In the genomic region with DNA sequence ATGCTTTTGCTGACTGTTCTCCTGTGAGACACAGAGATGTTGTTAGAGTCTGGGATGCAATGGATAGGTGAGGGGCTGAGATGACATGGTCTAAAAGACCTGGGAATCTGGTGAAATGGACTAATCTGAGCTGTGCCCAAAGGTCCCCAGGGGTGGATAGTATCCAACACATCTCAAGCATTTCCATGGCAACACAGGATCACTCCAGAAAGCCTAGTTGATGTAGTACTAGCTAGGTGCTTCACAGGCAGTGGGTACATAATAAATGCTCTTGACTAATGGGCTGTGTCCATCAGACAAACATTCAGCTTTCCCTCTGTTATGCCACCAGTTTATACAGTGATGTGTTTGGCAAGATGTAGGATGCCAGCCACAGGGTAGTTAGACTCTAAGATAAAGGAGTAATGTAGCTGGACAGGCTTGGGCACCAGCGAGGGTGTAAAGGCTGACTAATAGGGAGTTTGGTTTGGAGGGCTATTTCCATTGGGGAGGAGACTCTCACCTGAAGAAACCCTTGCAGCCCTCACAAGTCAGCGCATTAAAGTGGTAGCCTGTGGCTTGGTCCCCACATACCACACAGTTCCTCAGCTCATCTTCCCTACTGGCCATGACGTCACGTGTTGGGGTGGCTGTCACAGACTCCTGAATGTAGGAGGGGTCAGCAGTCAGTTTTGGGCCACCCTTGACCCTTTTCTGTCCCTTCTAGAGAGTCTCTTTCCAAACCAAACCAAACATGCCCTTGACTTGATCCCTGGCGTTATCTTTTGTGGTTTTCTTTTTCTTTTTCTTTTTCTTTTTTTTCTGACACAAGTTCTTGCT, we compare ENCODE assay signal across 20 cellular contexts. TPM values are rescaled to one million over a fixed set of nuclear protein-coding genes. Genes with fewer than 3 reads are reported as not detected.
DNase-seq lines count a peak whose midpoint lies in the region; ATAC-seq lines count a peak whose summit lies in the region.
"Had no signal": no experiment of that assay in that cellular context is flagged by ENCODE, and none has a peak within 500 bp of the region (broad histone marks: within the 10 kb centered on the region; RNA-seq: fewer than 3 reads in every experiment).

No MANE protein-coding gene starts in this region.

- no CpG with 5 or more reads among the region's 5 CpGs for WGBS in trophoblast cell (ENCODE audit: extremely low coverage, insufficient coverage, insufficient read length)

- DNase-seq in activated CD4-positive, alpha-beta T cell treated with anti-CD3 and anti-CD28 coated beads, Interleukin-2, amount 10 ng/mL, durations not matched to agents 24 days and 14 days, result no peak
- DNase-seq in activated CD4-positive, alpha-beta T cell treated with anti-CD3 and anti-CD28 coated beads, Interleukin-2, amount 50 U/mL, for 4 hours, result no peak
- DNase-seq in trophoblast cell (peak; percentile 30 to 75), cerebellum (ENCODE audit: low spot score) (no peak)
- no peak for DNase-seq in stimulated activated naive CD4-positive, alpha-beta T cell treated with Interleukin-2 at 50 U/mL for 16 hours (lab: John Stamatoyannopoulos, UW)
- DNase-seq: ACHN, AML-193, DMS 273 treated with DMSO at 0.1 percent for 48 hours, GOT3, MG63, NCI-H1092, NCI-H1694, NCI-H2171, NCI-H446 treated with DMSO at 0.1 percent for 48 hours, NCI-H774 had no signal

- no peak overlapping the region for H2BK5ac ChIP-seq in trophoblast cell (ENCODE audit: low read depth, low read length, poor library complexity)

- H3K18ac ChIP-seq in trophoblast cell (ENCODE audit: low read length), result no peak overlapping the region

- no peak overlapping the region for H3K4ac ChIP-seq in trophoblast cell (ENCODE audit: low read depth, low read length)

- H2AK5ac ChIP-seq in trophoblast cell (ENCODE audit: low read length), result no peak overlapping the region

- peak; percentile 27 for ATAC-seq in esophagus mucosa
- ATAC-seq: Panc1, Right ventricle myocardium inferior had no signal

- H4K8ac ChIP-seq in trophoblast cell (ENCODE audit: low read depth, low read length), result no peak overlapping the region

- no peaks in the 10 kb centered on the region for H3K36me3 ChIP-seq in trophoblast cell (ENCODE audit: control insufficient read depth in 1 of 2, insufficient read depth in 2 of 2, low read length in 2 of 2)
- H3K36me3 ChIP-seq: MG63 had no signal

- no peaks in the 10 kb centered on the region for H3K79me1 ChIP-seq in trophoblast cell (ENCODE audit: low read length)

- peaks cover 0 to 8% of the 10 kb centered on the region in 2 experiments for H3K4me1 ChIP-seq in trophoblast cell (ENCODE audit: control insufficient read depth in 1 of 2, insufficient read depth in 2 of 2, low read length in 2 of 2)

- peak overlapping the region; percentile 39 for H3K27ac Mint-ChIP-seq in activated CD4-positive, alpha-beta T cell treated with anti-CD3 and anti-CD28 coated beads, Interleukin-2, amount 10 ng/mL, durations not matched to agents 24 days and 14 days
- H3K27ac Mint-ChIP-seq: CD14-positive monocyte had no signal

- H4K12ac ChIP-seq in trophoblast cell (ENCODE audit: low read depth, low read length), result no peak overlapping the region

- no peak overlapping the region for H3K14ac ChIP-seq in trophoblast cell (ENCODE audit: low read length)

- no peak overlapping the region for H3K9ac ChIP-seq in trophoblast cell (ENCODE audit: low read length)

- H3K27me3 ChIP-seq in trophoblast cell (ENCODE audit: insufficient read depth, low read length), result no peaks in the 10 kb centered on the region
- H3K27me3 ChIP-seq: MG63 had no signal

- no peak overlapping the region for H3K23ac ChIP-seq in trophoblast cell (ENCODE audit: low read length)

- H3K27me3 Mint-ChIP-seq in activated CD4-positive, alpha-beta T cell treated with anti-CD3 and anti-CD28 coated beads, Interleukin-2, amount 10 ng/mL, durations not matched to agents 24 days and 14 days, result peaks cover 13% of the 10 kb centered on the region

- peaks cover 1% of the 10 kb centered on the region for H3K9me3 ChIP-seq in trophoblast cell (ENCODE audit: insufficient read depth, low read depth, low read length)
- H3K9me3 ChIP-seq: MG63 had no signal

- H3K36me3 Mint-ChIP-seq in activated CD4-positive, alpha-beta T cell treated with anti-CD3 and anti-CD28 coated beads, Interleukin-2, amount 10 ng/mL, durations not matched to agents 24 days and 14 days (ENCODE audit: low read depth), result no peaks in the 10 kb centered on the region
- H3K36me3 Mint-ChIP-seq: CD14-positive monocyte had no signal

- no peak overlapping the region for H4K91ac ChIP-seq in trophoblast cell (ENCODE audit: low read depth, low read length)

- no peak overlapping the region for H3K4me3 Mint-ChIP-seq in activated CD4-positive, alpha-beta T cell treated with anti-CD3 and anti-CD28 coated beads, Interleukin-2, amount 10 ng/mL, durations not matched to agents 24 days and 14 days

- no peak overlapping the region for H2BK12ac ChIP-seq in trophoblast cell (ENCODE audit: low read length)

- H3K4me3 ChIP-seq in trophoblast cell (ENCODE audit: low read depth, low read length), result no peak overlapping the region
- H3K4me3 ChIP-seq: MG63, SK-N-MC had no signal

- no peaks in the 10 kb centered on the region for H3K4me1 Mint-ChIP-seq in activated CD4-positive, alpha-beta T cell treated with anti-CD3 and anti-CD28 coated beads, Interleukin-2, amount 10 ng/mL, durations not matched to agents 24 days and 14 days
- H3K4me1 Mint-ChIP-seq: CD14-positive monocyte had no signal

- no peaks in the 10 kb centered on the region for H3K79me2 ChIP-seq in trophoblast cell (ENCODE audit: control insufficient read depth, insufficient read depth, low read length, poor library complexity)

- H2AFZ ChIP-seq in trophoblast cell (ENCODE audit: insufficient read depth, low read length, poor library complexity), result no peak overlapping the region

- intact Hi-C loops in activated CD4-positive, alpha-beta T cell treated with anti-CD3 and anti-CD28 coated beads, Interleukin-2, amount 10 ng/mL, durations not matched to agents 24 days and 14 days (cut with micrococcal nuclease), result no loop called here

- no peak overlapping the region for H2BK120ac ChIP-seq in trophoblast cell (ENCODE audit: insufficient read depth, low read length, poor library complexity)

- H3K4me2 ChIP-seq in trophoblast cell (ENCODE audit: low read length), result no peak overlapping the region

- H3K9me3 Mint-ChIP-seq in activated CD4-positive, alpha-beta T cell treated with anti-CD3 and anti-CD28 coated beads, Interleukin-2, amount 10 ng/mL, durations not matched to agents 24 days and 14 days, result no peaks in the 10 kb centered on the region
- H3K9me3 Mint-ChIP-seq: CD14-positive monocyte had no signal

- H3K27ac ChIP-seq in trophoblast cell (ENCODE audit: low read depth, low read length), result no peak overlapping the region
- H3K27ac ChIP-seq: SK-N-MC had no signal

RNA-seq across cellular contexts. Expression of a gene that starts 1.8 kb away (rescaled TPM):
- not detected in 2 replicates for total RNA-seq in activated CD4-positive, alpha-beta T cell treated with anti-CD3 and anti-CD28 coated beads, Interleukin-2, amount 10 ng/mL, durations not matched to agents 24 days and 14 days
- total RNA-seq in esophagus mucosa (not detected), cerebellum (not detected)
- not detected in 2 replicates for polyA plus RNA-seq in trophoblast cell (2013)
- total RNA-seq: Right ventricle myocardium inferior had no signal
- polyA plus RNA-seq: CD14-positive monocyte had no signal

RNA-seq across cellular contexts. Expression of a gene that starts 10.3 kb away (rescaled TPM):
- total RNA-seq in activated CD4-positive, alpha-beta T cell treated with anti-CD3 and anti-CD28 coated beads, Interleukin-2, amount 10 ng/mL, durations not matched to agents 24 days and 14 days, result 25.6 and 28.4 TPM in 2 replicates
- total RNA-seq in esophagus mucosa, result 11.4 TPM
- polyA plus RNA-seq in trophoblast cell (2013), result 7.6 and 7.7 TPM in 2 replicates
- 16.7 TPM for total RNA-seq in cerebellum

RNA-seq across cellular contexts. Expression of a gene that starts 12.7 kb away (rescaled TPM):
- total RNA-seq in activated CD4-positive, alpha-beta T cell treated with anti-CD3 and anti-CD28 coated beads, Interleukin-2, amount 10 ng/mL, durations not matched to agents 24 days and 14 days, result not detected in 2 replicates
- total RNA-seq in esophagus mucosa, result not detected
- 11.6 and 12.0 TPM in 2 replicates for polyA plus RNA-seq in trophoblast cell (2013)
- total RNA-seq in cerebellum, result not detected
- total RNA-seq: Right ventricle myocardium inferior had no signal
- polyA plus RNA-seq: CD14-positive monocyte had no signal

RNA-seq across cellular contexts. Expression of a gene that starts 21.1 kb away (rescaled TPM):
- 0.63 TPM in 1 of 2 replicates, not detected in the other for total RNA-seq in activated CD4-positive, alpha-beta T cell treated with anti-CD3 and anti-CD28 coated beads, Interleukin-2, amount 10 ng/mL, durations not matched to agents 24 days and 14 days
- total RNA-seq in esophagus mucosa (0.76 TPM), cerebellum (3.8 TPM)
- 1.1 and 1.6 TPM in 2 replicates for polyA plus RNA-seq in trophoblast cell (2013)

RNA-seq across cellular contexts. Expression of a gene that starts 22.4 kb away (rescaled TPM):
- total RNA-seq in activated CD4-positive, alpha-beta T cell treated with anti-CD3 and anti-CD28 coated beads, Interleukin-2, amount 10 ng/mL, durations not matched to agents 24 days and 14 days, result 0.14 TPM in 1 of 2 replicates, not detected in the other
- total RNA-seq in esophagus mucosa, result 29.3 TPM
- polyA plus RNA-seq in trophoblast cell (2013), result 0.99 and 1.1 TPM in 2 replicates
- total RNA-seq in cerebellum, result 13.0 TPM
- polyA plus RNA-seq: CD14-positive monocyte had no signal

Comparison
In these comparisons a context has a peak if more than half of its experiments do, and no peak if none do; other contexts are left out.
1. DNase-seq: peak in trophoblast cell (2 of 2); none in activated CD4-positive, alpha-beta T cell treated with anti-CD3 and anti-CD28 coated beads, Interleukin-2, amount 10 ng/mL, durations not matched to agents 24 days and 14 days (single experiment), activated CD4-positive, alpha-beta T cell treated with anti-CD3 and anti-CD28 coated beads, Interleukin-2, amount 50 U/mL, for 4 hours (0 of 2), cerebellum (single experiment) and stimulated activated naive CD4-positive, alpha-beta T cell treated with Interleukin-2 at 50 U/mL for 16 hours (single experiment).